8 cellular contexts compared by ENCODE assay signal in the genomic region with DNA sequence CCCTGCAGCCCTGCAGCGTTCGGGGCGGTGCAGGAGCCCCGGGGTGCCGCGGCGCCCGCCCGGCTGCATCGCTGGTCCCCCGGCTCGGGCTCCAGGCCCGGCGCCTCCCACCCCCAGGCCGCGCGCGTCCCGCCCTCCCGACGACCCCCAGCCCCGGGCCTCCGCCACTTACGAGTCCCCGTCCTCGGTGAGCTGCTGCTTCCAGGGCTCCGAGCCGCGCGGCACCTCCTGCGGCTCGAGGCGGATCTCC. TPM values are rescaled to one million over a fixed set of nuclear protein-coding genes. Genes with fewer than 3 reads are reported as not detected.
DNase-seq lines count a peak whose midpoint lies in the region; FAIRE-seq and TF ChIP-seq lines count a peak whose summit lies in the region.

No MANE protein-coding gene starts in this region.

- TF ChIP-seq CTCF in DOHH2 (IDR thresholded peaks at IDR 0.05; ENCODE audit: low read depth, low read length, poor library complexity, severe bottlenecking) (no peak), LNCaP clone FGC (IDR thresholded peaks at IDR 0.05; ENCODE audit: control insufficient read depth, extremely low read depth, insufficient read depth) (no peak), neutrophil (IDR thresholded peaks at IDR 0.05) (no peak), GM13976 (IDR thresholded peaks at IDR 0.05; ENCODE audit: borderline replicate concordance, control extremely low read depth, extremely low read depth, insufficient read depth, missing control alignments) (no peak)

- peaks cover 20% of the 10 kb centered on the region for H4K20me1 ChIP-seq in DOHH2 (ENCODE audit: control insufficient read depth, insufficient read depth, low read depth, low read length)

- H3K9me3 ChIP-seq in DOHH2 (ENCODE audit: control insufficient read depth, insufficient read depth, low read length) (no peaks in the 10 kb centered on the region), ectodermal cell (ENCODE audit: control insufficient read depth, low read length) (no peaks in the 10 kb centered on the region), neutrophil (no peaks in the 10 kb centered on the region)

- 0% methylated on average over 33 of the region's 33 CpGs for WGBS in ectodermal cell, 2 experiments

- peaks cover 33% of the 10 kb centered on the region for H3F3A ChIP-seq in DOHH2 (ENCODE audit: control insufficient read depth, insufficient read depth)

- no peak for TF ChIP-seq POLR2A in GM12892 (IDR thresholded peaks at IDR 0.05; ENCODE audit: low read depth, low read length)

- peak overlapping the region; percentile 99 for H3K4me2 ChIP-seq in DOHH2 (ENCODE audit: low read length)

- in situ Hi-C loops in GM13976 (cut with MboI; ENCODE audit: low sequenced_read_pairs, unreplicated experiment): loop anchor here (25.0 kb wide), 1 partner anchor 742 kb away; no protein-coding TSS in a partner anchor

- peak overlapping the region; percentile 99 for H3K4me3 ChIP-seq in DOHH2 (ENCODE audit: low read length)
- H3K4me3 ChIP-seq in LNCaP clone FGC (ENCODE audit: low read depth, low read length): peak overlapping the region; percentile 74
- H3K4me3 ChIP-seq in ectodermal cell (ENCODE audit: insufficient read depth, low read depth, low read length): peak overlapping the region; percentile 76
- peak overlapping the region; percentile 96 to 100 for H3K4me3 ChIP-seq in neutrophil (ENCODE audit: low read depth in 1 of 2, low read length in 1 of 2)

- H3K4me1 ChIP-seq in DOHH2 (ENCODE audit: control insufficient read depth, low read length) (peaks cover 56% of the 10 kb centered on the region), ectodermal cell (ENCODE audit: control insufficient read depth, insufficient read depth, low read length) (peaks cover 17% of the 10 kb centered on the region), neutrophil (ENCODE audit: control insufficient read depth in 1 of 2, insufficient read depth in 1 of 2, low read depth in 1 of 2, low read length in 1 of 2) (peaks cover 63 to 66% of the 10 kb centered on the region in 2 experiments)

- DNase-seq in LNCaP clone FGC (ENCODE audit: low read depth) (no peak), GM12892 (ENCODE audit: insufficient read length) (no peak), GM13976 (ENCODE audit: low spot score) (no peak), NCI-H146 treated with DMSO at 0.1 percent for 48 hours (lab: John Stamatoyannopoulos, UW; ENCODE audit: unreplicated experiment) (no peak), NCI-H1105 treated with DMSO at 0.1 percent for 48 hours (lab: John Stamatoyannopoulos, UW) (no peak)

- no peaks in the 10 kb centered on the region for H3K9me2 ChIP-seq in DOHH2 (replicated peaks; ENCODE audit: control insufficient read depth, low read length)

- H3K79me2 ChIP-seq in DOHH2 (ENCODE audit: control insufficient read depth, low read length): peaks cover 31% of the 10 kb centered on the region

- H3K27me3 ChIP-seq in DOHH2 (ENCODE audit: control insufficient read depth, low read length) (no peaks in the 10 kb centered on the region), ectodermal cell (ENCODE audit: control insufficient read depth, insufficient read depth, low read length, poor library complexity, severe bottlenecking) (no peaks in the 10 kb centered on the region), neutrophil (no peaks in the 10 kb centered on the region)

- no peak for FAIRE-seq in GM12892 (lab: Jason Lieb, UNC)

- H3K27ac ChIP-seq in DOHH2 (ENCODE audit: low read depth, low read length) (peak overlapping the region; percentile 90), ectodermal cell (ENCODE audit: insufficient read depth, low read depth, low read length, poor library complexity, severe bottlenecking) (peak overlapping the region; percentile 58), neutrophil (peak overlapping the region; percentile 100)

- peaks cover 45% of the 10 kb centered on the region for H3K36me3 ChIP-seq in DOHH2 (ENCODE audit: control insufficient read depth, low read length)
- peaks cover 14% of the 10 kb centered on the region for H3K36me3 ChIP-seq in ectodermal cell (ENCODE audit: control insufficient read depth, insufficient read depth, low read length)
- peaks cover 46% of the 10 kb centered on the region for H3K36me3 ChIP-seq in neutrophil

RNA-seq across cellular contexts. Expression of a gene that starts 0.4 kb away (rescaled TPM):
- polyA plus RNA-seq in ectodermal cell (2013, experiment 1 of 4): 18.7 TPM
- 19.6 TPM for polyA plus RNA-seq in ectodermal cell (2013, experiment 2 of 4)
- polyA plus RNA-seq in ectodermal cell (2013, experiment 3 of 4): 26.2 TPM
- polyA plus RNA-seq in ectodermal cell (2013, experiment 4 of 4): 28.5 TPM
- polyA plus RNA-seq in GM12892 (2012; ENCODE audit: missing spikeins): 229 TPM
